In genomic region chr1:48245106-48245505, GRCh38 we compare ENCODE assay signal across 14 cellular contexts. TPM values are rescaled to one million over a fixed set of nuclear protein-coding genes. Genes with fewer than 3 reads are reported as not detected.
DNase-seq lines count a peak whose midpoint lies in the region; ATAC-seq and TF ChIP-seq lines count a peak whose summit lies in the region.
"Had no signal": no experiment of that assay in that cellular context is flagged by ENCODE, and none has a peak within 500 bp of the region (broad histone marks: within the 10 kb centered on the region; RNA-seq: fewer than 3 reads in every experiment).

No MANE protein-coding gene starts in this region.

- DNase-seq in GDM1 (lab: John Stamatoyannopoulos, UW) (peak; percentile 81), SIG-M5 (lab: John Stamatoyannopoulos, UW) (peak; percentile 6), left ventricle myocardium inferior (no peak), gastrocnemius medialis (peak in 1 of 2 donors; percentile 22), NCI-H446 treated with DMSO at 0.1 percent for 48 hours (lab: John Stamatoyannopoulos, UW) (no peak)
- no peak for DNase-seq in effector CD8-positive, alpha-beta T cell (lab: John Stamatoyannopoulos, UW)
- DNase-seq: NCI-H2081, PC-9 had no signal

- TF ChIP-seq CTCF in left ventricle myocardium inferior (IDR thresholded peaks at IDR 0.05; ENCODE audit: borderline replicate concordance) (no peak), gastrocnemius medialis (IDR thresholded peaks at IDR 0.05 in 4 of 5, conservative IDR thresholded peaks at IDR 0.05 in 1 of 5) (no peak)

- H3K27me3 ChIP-seq in left ventricle myocardium inferior (ENCODE audit: low read depth) (no peaks in the 10 kb centered on the region), gastrocnemius medialis (no peaks in the 10 kb centered on the region)

- H3K9me3 ChIP-seq in left ventricle myocardium inferior (replicated peaks) (no peaks in the 10 kb centered on the region), gastrocnemius medialis (no peaks in the 10 kb centered on the region)

- intact Hi-C loops in left ventricle myocardium inferior (cut with micrococcal nuclease) = no loop called here
- intact Hi-C loops in gastrocnemius medialis (cut with DNase I; ENCODE audit: low total_unique reads) = no loop called here

- no peak overlapping the region for H3K4me3 ChIP-seq in left ventricle myocardium inferior
- no peak overlapping the region for H3K4me3 ChIP-seq in gastrocnemius medialis
- H3K4me3 ChIP-seq: PC-9 had no signal

- no peak for TF ChIP-seq POLR2A in gastrocnemius medialis (IDR thresholded peaks at IDR 0.05)

- in situ Hi-C loops in gastrocnemius medialis (cut with MboI; ENCODE audit: low sequenced_read_pairs in 4 of 4) = no loop called here

- H3K4me1 ChIP-seq in left ventricle myocardium inferior (peaks cover 14% of the 10 kb centered on the region), gastrocnemius medialis (no peaks in the 10 kb centered on the region)

- H3K36me3 ChIP-seq in left ventricle myocardium inferior (no peaks in the 10 kb centered on the region), gastrocnemius medialis (no peaks in the 10 kb centered on the region)

- H3K27ac ChIP-seq in left ventricle myocardium inferior (replicated peaks) (peak overlapping the region; percentile 53), gastrocnemius medialis (no peak overlapping the region)
- H3K27ac ChIP-seq: PC-9 had no signal

- ATAC-seq in gastrocnemius medialis = peak; percentile 36 to 45
- ATAC-seq in GM21367 (IDR thresholded peaks at IDR 0.05; ENCODE audit: unreplicated experiment) = no peak
- no peak for ATAC-seq in HG03039 (IDR thresholded peaks at IDR 0.05; ENCODE audit: unreplicated experiment)
- ATAC-seq: activated naive CD4-positive, alpha-beta T cell treated with anti-CD3 and anti-CD28 coated beads, Interleukin-2, amount 50 U/mL, for 72 hours; HCT116 had no signal

RNA-seq across cellular contexts. Expression of gene SLC5A9, which starts 22.6 kb away (rescaled TPM):
- total RNA-seq in left ventricle myocardium inferior (0.36 TPM), gastrocnemius medialis (not detected)
- total RNA-seq: activated naive CD4-positive, alpha-beta T cell treated with anti-CD3 and anti-CD28 coated beads, Interleukin-2, amount 50 U/mL, for 72 hours; cerebellum; neural crest cell; PC-9 had no signal

Comparison
In these comparisons a context has a peak if more than half of its experiments do, and no peak if none do; other contexts are left out.
1. DNase-seq: peak in GDM1 (single experiment) and SIG-M5 (single experiment); none in left ventricle myocardium inferior (single experiment), NCI-H446 treated with DMSO at 0.1 percent for 48 hours (single experiment) and effector CD8-positive, alpha-beta T cell (single experiment).
2. ATAC-seq: peak in gastrocnemius medialis (2 of 2); none in GM21367 (single experiment) and HG03039 (single experiment).